ENCODE assay signal across 8 cellular contexts in genomic region chr4:150960079-150960478, GRCh38. TPM values are rescaled to one million over a fixed set of nuclear protein-coding genes. Genes with fewer than 3 reads are reported as not detected.
DNase-seq lines count a peak whose midpoint lies in the region; ATAC-seq and TF ChIP-seq lines count a peak whose summit lies in the region.

No MANE protein-coding gene starts in this region.

- POLR2A ChIA-PET in A673 (lab: Charles Lee; ENCODE audit: low non-redundant PET) = no interaction called here

- no peaks in the 10 kb centered on the region for H3K36me3 ChIP-seq in A673 (ENCODE audit: insufficient read depth, low read length, poor library complexity, severe bottlenecking)
- no peaks in the 10 kb centered on the region for H3K36me3 ChIP-seq in H7 (replicated peaks; ENCODE audit: control insufficient read depth, insufficient read depth, low read length)
- H3K36me3 ChIP-seq in right atrium auricular region = no peaks in the 10 kb centered on the region

- BruUV-seq in A673 (replicated peaks; lab: Mats Ljungman, UMichigan) = no TSS peak

- H3K27me3 Mint-ChIP-seq in activated naive CD8-positive, alpha-beta T cell treated with anti-CD3 and anti-CD28 coated beads for 36 hours = no peaks in the 10 kb centered on the region

- DNase-seq in A673 (ENCODE audit: low spot score) = peak; percentile 60
- DNase-seq in H7 = peak; percentile 30
- DNase-seq in SW480 (ENCODE audit: low spot score) = peak; percentile 5
- DNase-seq in right atrium auricular region (ENCODE audit: low spot score) = no peak
- DNase-seq in activated naive CD8-positive, alpha-beta T cell treated with anti-CD3 and anti-CD28 coated beads for 36 hours = no peak
- no peak for DNase-seq in GM13976 (ENCODE audit: low spot score)
- DNase-seq in NCI-H1092 treated with DMSO at 0.1 percent for 48 hours (lab: John Stamatoyannopoulos, UW) = no peak

- peaks cover 12% of the 10 kb centered on the region for H3K9me3 ChIP-seq in A673 (ENCODE audit: low read depth, low read length, poor library complexity, severe bottlenecking)
- H3K9me3 ChIP-seq in right atrium auricular region = no peaks in the 10 kb centered on the region

- H3K4me1 Mint-ChIP-seq in activated naive CD8-positive, alpha-beta T cell treated with anti-CD3 and anti-CD28 coated beads for 36 hours = peaks cover 37% of the 10 kb centered on the region

- H3K27me3 ChIP-seq in A673 (replicated peaks; ENCODE audit: insufficient read depth, low read depth, low read length, poor library complexity) = no peaks in the 10 kb centered on the region
- H3K27me3 ChIP-seq in H7 (ENCODE audit: control insufficient read depth, insufficient read depth, low read length) = no peaks in the 10 kb centered on the region
- no peaks in the 10 kb centered on the region for H3K27me3 ChIP-seq in right atrium auricular region

- CTCF ChIA-PET in A673 (lab: Charles Lee) = interaction anchor here (0.5 kb wide), 1 partner anchor 132 kb away, joined by 4 read pairs; no protein-coding TSS in a partner anchor

- TF ChIP-seq CTCF in A673 (conservative IDR thresholded peaks at IDR 0.05; ENCODE audit: low read depth, low read length) (peak; percentile 73), right atrium auricular region (IDR thresholded peaks at IDR 0.05) (peak; percentile 33 to 59), GM13976 (IDR thresholded peaks at IDR 0.05; ENCODE audit: borderline replicate concordance, control extremely low read depth, extremely low read depth, insufficient read depth, missing control alignments) (no peak)

- intact Hi-C loops in A673 (cut with micrococcal nuclease; ENCODE audit: unreplicated experiment) = loop anchor here (10.0 kb wide), 1 partner anchor 665 kb away; no protein-coding TSS in a partner anchor

- H3K4me1 ChIP-seq in A673 (ENCODE audit: insufficient read depth, low read length, poor library complexity, severe bottlenecking) = no peaks in the 10 kb centered on the region
- H3K4me1 ChIP-seq in right atrium auricular region = peaks cover 0 to 11% of the 10 kb centered on the region in 2 donors

- H3K4me3 Mint-ChIP-seq in activated naive CD8-positive, alpha-beta T cell treated with anti-CD3 and anti-CD28 coated beads for 36 hours = no peak overlapping the region

- peaks cover 46% of the 10 kb centered on the region for H3K36me3 Mint-ChIP-seq in activated naive CD8-positive, alpha-beta T cell treated with anti-CD3 and anti-CD28 coated beads for 36 hours

- H3K27ac Mint-ChIP-seq in activated naive CD8-positive, alpha-beta T cell treated with anti-CD3 and anti-CD28 coated beads for 36 hours = no peak overlapping the region

- H3K27ac ChIP-seq in A673 (ENCODE audit: low read depth, low read length, poor library complexity, severe bottlenecking) (no peak overlapping the region), right atrium auricular region (no peak overlapping the region)

- H3K4me3 ChIP-seq in A673 (ENCODE audit: low read depth, low read length, poor library complexity, severe bottlenecking) = no peak overlapping the region
- H3K4me3 ChIP-seq in H7 (ENCODE audit: insufficient read depth, low read depth, low read length) = no peak overlapping the region
- H3K4me3 ChIP-seq in right atrium auricular region = no peak overlapping the region

- peaks cover 21% of the 10 kb centered on the region for H3K9me3 Mint-ChIP-seq in activated naive CD8-positive, alpha-beta T cell treated with anti-CD3 and anti-CD28 coated beads for 36 hours

- in situ Hi-C loops in GM13976 (cut with MboI; ENCODE audit: low sequenced_read_pairs, unreplicated experiment) = no loop called here

- ATAC-seq in HG02852 (IDR thresholded peaks at IDR 0.05; ENCODE audit: unreplicated experiment) = no peak

RNA-seq across cellular contexts. Expression of gene LRBA, which starts 55.0 kb away (rescaled TPM):
- total RNA-seq in A673 (2021) = 35.7 and 39.4 TPM in 2 replicates
- total RNA-seq in H7 (2014; rRNA removed; shearing (Covaris generic)) = 47.3 and 64.3 TPM in 2 replicates
- 10 to 100 TPM; 20.8 to 37.7 TPM for total RNA-seq in right atrium auricular region
- total RNA-seq in activated naive CD8-positive, alpha-beta T cell treated with anti-CD3 and anti-CD28 coated beads for 36 hours = 10 to 100 TPM; 52.5 to 61.2 TPM

Comparison
In these comparisons a context has a peak if more than half of its experiments do, and no peak if none do; other contexts are left out.
1. DNase-seq: peak in A673 (single experiment), H7 (single experiment) and SW480 (single experiment); none in right atrium auricular region (single experiment), activated naive CD8-positive, alpha-beta T cell treated with anti-CD3 and anti-CD28 coated beads for 36 hours (single experiment), GM13976 (single experiment) and NCI-H1092 treated with DMSO at 0.1 percent for 48 hours (single experiment).